ENCODE assay signal across 34 cellular contexts in the genomic region with DNA sequence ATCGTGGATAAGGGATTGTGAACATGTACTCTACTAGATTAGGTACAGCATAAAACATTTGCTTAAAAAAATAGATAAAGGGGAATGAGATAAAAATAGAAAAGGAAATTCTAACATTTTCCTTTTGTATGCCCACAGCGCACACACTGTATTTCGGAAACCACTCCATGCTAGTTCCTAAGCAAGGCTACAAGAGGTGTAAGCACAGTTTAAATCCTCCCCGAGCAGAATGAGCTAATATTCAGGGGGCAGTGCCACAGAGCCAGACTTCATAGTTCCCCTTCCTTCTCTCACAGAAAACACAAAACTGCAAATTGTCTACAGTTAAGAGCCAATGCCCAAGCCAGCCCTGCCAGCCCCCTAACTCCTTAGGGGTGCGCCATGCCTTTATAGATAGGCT.
"Had no signal": no experiment of that assay in that cellular context is flagged by ENCODE, and none has a peak within 500 bp of the region (broad histone marks: within the 10 kb centered on the region; RNA-seq: fewer than 3 reads in every experiment).

No MANE protein-coding gene starts in this region.

- H2AFZ ChIP-seq: PC-9 had no signal

- DNase-seq: activated CD4-positive, alpha-beta T cell treated with anti-CD3 and anti-CD28 coated beads, Interleukin-2, amount 50 U/mL, for 4 hours; activated CD8-positive, alpha-beta T cell treated with anti-CD3 and anti-CD28 coated beads for 36 hours; activated effector memory CD4-positive, alpha-beta T cell treated with anti-CD3 and anti-CD28 coated beads, Interleukin-2, amount 50 U/mL, for 16 hours; activated naive CD4-positive, alpha-beta T cell; activated naive CD4-positive, alpha-beta T cell treated with anti-CD3 and anti-CD28 coated beads, Interleukin-2, amount 50 U/mL, for 16 hours; activated naive CD8-positive, alpha-beta T cell treated with anti-CD3 and anti-CD28 coated beads for 36 hours; activated T-cell treated with anti-CD3 and anti-CD28 coated beads, Interleukin-2, amount 50 U/mL, for 1 hour; activated T-cell treated with anti-CD3 and anti-CD28 coated beads, Interleukin-2, amount 50 U/mL, for 72 hours; amniotic stem cell; aorta; KG1; MG63; NCI-H1092 treated with DMSO at 0.1 percent for 48 hours; NCI-H1436; NCI-H1694; NCI-H1930; NCI-H2081 treated with DMSO at 0.1 percent for 48 hours; NCI-H226; NCI-H446 treated with DMSO at 0.1 percent for 48 hours; NCI-H524 treated with DMSO at 0.1 percent for 48 hours; NCI-H748 treated with DMSO at 0.1 percent for 48 hours; NK-92 treated with Interleukin-12 subunit alpha and Interleukin-12 subunit beta, amount 100 ng/mL, for 24 hours; PC-9; SIG-M5; SW 1271; T-helper 1 cell; T-helper 2 cell; T-helper 9 cell had no signal

- H3K36me3 ChIP-seq: cardiac muscle cell, MG63 had no signal

- H3K27ac ChIP-seq: cardiac muscle cell, PC-9, RWPE1 had no signal

- H3K9me3 ChIP-seq: MG63 had no signal

- H3K4me1 Mint-ChIP-seq: central memory CD8-positive, alpha-beta T cell had no signal

- H3K27ac Mint-ChIP-seq: activated CD4-positive, alpha-beta T cell treated with anti-CD3 and anti-CD28 coated beads, Interleukin-2, amount 10 ng/mL, durations not matched to agents 24 days and 14 days; activated CD8-positive, alpha-beta T cell treated with anti-CD3 and anti-CD28 coated beads for 36 hours; activated naive CD8-positive, alpha-beta T cell treated with anti-CD3 and anti-CD28 coated beads for 36 hours; activated T-cell treated with anti-CD3 and anti-CD28 coated beads, Interleukin-2, amount 50 U/mL, for 72 hours; activated T-helper 17 cell treated with anti-CD3 and anti-CD28 coated beads, Interleukin-2, amount 50 U/mL, for 72 hours had no signal

- H3K4me3 Mint-ChIP-seq: activated CD4-positive, alpha-beta T cell treated with anti-CD3 and anti-CD28 coated beads, Interleukin-2, amount 10 ng/mL, durations not matched to agents 24 days and 14 days; activated CD8-positive, alpha-beta T cell treated with anti-CD3 and anti-CD28 coated beads for 36 hours; activated naive CD8-positive, alpha-beta T cell treated with anti-CD3 and anti-CD28 coated beads for 36 hours; activated T-cell treated with anti-CD3 and anti-CD28 coated beads, Interleukin-2, amount 50 U/mL, for 72 hours; activated T-helper 17 cell treated with anti-CD3 and anti-CD28 coated beads, Interleukin-2, amount 50 U/mL, for 72 hours; central memory CD8-positive, alpha-beta T cell had no signal

- ATAC-seq: activated CD8-positive, alpha-beta T cell treated with anti-CD3 and anti-CD28 coated beads for 36 hours; activated T-cell treated with anti-CD3 and anti-CD28 coated beads, Interleukin-2, amount 50 U/mL, for 72 hours; activated T-helper 17 cell treated with anti-CD3 and anti-CD28 coated beads, Interleukin-2, amount 50 U/mL, for 72 hours; Right ventricle myocardium inferior had no signal

- H3K27me3 ChIP-seq: cardiac muscle cell, MG63 had no signal

- H3K9me3 Mint-ChIP-seq: activated CD4-positive, alpha-beta T cell treated with anti-CD3 and anti-CD28 coated beads, Interleukin-2, amount 10 ng/mL, durations not matched to agents 24 days and 14 days; activated CD8-positive, alpha-beta T cell treated with anti-CD3 and anti-CD28 coated beads for 36 hours; activated naive CD8-positive, alpha-beta T cell treated with anti-CD3 and anti-CD28 coated beads for 36 hours; activated T-helper 17 cell treated with anti-CD3 and anti-CD28 coated beads, Interleukin-2, amount 50 U/mL, for 72 hours; central memory CD8-positive, alpha-beta T cell had no signal

- H3K4me3 ChIP-seq: cardiac muscle cell, MG63, PC-9 had no signal

- H3K4me2 ChIP-seq: PC-9 had no signal
